13 cellular contexts compared by ENCODE assay signal in the genomic region with DNA sequence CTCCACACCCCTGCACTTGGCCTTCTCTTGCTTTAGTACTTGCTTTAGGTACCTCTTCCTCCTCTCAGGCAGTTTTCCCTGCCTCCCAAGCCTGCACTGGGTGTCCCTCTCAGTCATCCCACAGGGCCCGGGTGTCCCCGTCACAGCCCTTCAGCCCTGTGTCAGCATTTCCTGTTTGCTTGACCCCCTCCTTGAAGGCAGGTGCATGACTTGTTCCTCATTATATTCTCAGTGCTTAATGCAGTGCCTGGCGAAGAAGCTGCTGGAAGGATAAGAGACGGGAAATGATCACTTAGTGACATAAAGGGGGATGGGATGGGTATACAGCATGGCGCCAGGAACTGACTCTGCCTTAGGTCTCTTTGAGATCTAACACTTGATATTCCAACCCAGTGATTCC.
"Had no signal": no experiment of that assay in that cellular context is flagged by ENCODE, and none has a peak within 500 bp of the region (broad histone marks: within the 10 kb centered on the region; RNA-seq: fewer than 3 reads in every experiment).

No MANE protein-coding gene starts in this region.

- H3K36me3 ChIP-seq: colonic mucosa, heart left ventricle, pancreas, stomach, thoracic aorta had no signal

- H3K4me3 ChIP-seq: colonic mucosa, heart left ventricle, pancreas, skin epidermis, stomach, thoracic aorta had no signal

- DNase-seq: activated B cell treated with CpG ODN at 0.5 μM for 24 hours; activated CD4-positive, alpha-beta T cell treated with anti-CD3 and anti-CD28 coated beads, Interleukin-2, amount 10 ng/mL, durations not matched to agents 7 days and 5 days; activated CD8-positive, alpha-beta memory T cell treated with anti-CD3 and anti-CD28 coated beads for 24 hours; activated naive CD4-positive, alpha-beta T cell treated with Interleukin-2 at 50 U/mL for 16 hours; activated naive CD8-positive, alpha-beta T cell treated with anti-CD3 and anti-CD28 coated beads, Interleukin-2, amount 50 U/mL, for 24 hours; colonic mucosa; effector CD4-positive, alpha-beta T cell; foreskin melanocyte; pancreas; stomach had no signal

- ATAC-seq: activated naive CD8-positive, alpha-beta T cell treated with anti-CD3 and anti-CD28 coated beads, Interleukin-2, amount 50 U/mL, for 24 hours had no signal

- H3K27ac ChIP-seq: colonic mucosa, heart left ventricle, pancreas, skin epidermis, stomach, thoracic aorta had no signal

- H3K27me3 ChIP-seq: colonic mucosa, pancreas had no signal

- H3K9me3 ChIP-seq: colonic mucosa, heart left ventricle, pancreas, stomach, thoracic aorta had no signal

- H3K4me1 ChIP-seq: colonic mucosa, heart left ventricle, pancreas, stomach had no signal
